ENCODE assay signal across 11 cellular contexts in genomic region chr2:141557329-141558098, GRCh38.
DNase-seq lines count a peak whose midpoint lies in the region; ATAC-seq and TF ChIP-seq lines count a peak whose summit lies in the region.
"Had no signal": no experiment of that assay in that cellular context is flagged by ENCODE, and none has a peak within 500 bp of the region (broad histone marks: within the 10 kb centered on the region; RNA-seq: fewer than 3 reads in every experiment).

No MANE protein-coding gene starts in this region.

- peaks cover 10% of the 10 kb centered on the region for H3K9me3 Mint-ChIP-seq in activated T-cell treated with anti-CD3 and anti-CD28 coated beads, Interleukin-2, amount 50 U/mL, for 24 hours

- no peak overlapping the region for H2AFZ ChIP-seq in OCI-LY3 (ENCODE audit: low read depth, low read length)

- H3K79me2 ChIP-seq in OCI-LY3 (ENCODE audit: low read length), result no peaks in the 10 kb centered on the region

- H3K9me3 ChIP-seq in BLaER1 treated with 17β-estradiol and CSF1 and Interleukin-3, amounts not matched to agents 10 nM and 100 nM (replicated peaks in 1 of 11), result no peaks in the 10 kb centered on the region
- H3K9me3 ChIP-seq in OCI-LY3 (ENCODE audit: insufficient read depth, low read length), result no peaks in the 10 kb centered on the region
- H3K9me3 ChIP-seq in effector memory CD4-positive, alpha-beta T cell (ENCODE audit: control insufficient read depth, low read length), result no peaks in the 10 kb centered on the region
- H3K9me3 ChIP-seq: SJSA1 had no signal

- TF ChIP-seq CTCF in OCI-LY3 (IDR thresholded peaks at IDR 0.05; ENCODE audit: low read depth, low read length) (no peak), fibroblast of mammary gland (conservative IDR thresholded peaks at IDR 0.05; ENCODE audit: control insufficient read depth, insufficient read depth, low read depth, low read length) (no peak)

- H3K9ac ChIP-seq in BLaER1 treated with 17β-estradiol and CSF1 and Interleukin-3, amounts not matched to agents 10 nM and 100 nM, result no peak overlapping the region
- H3K9ac ChIP-seq in OCI-LY3 (ENCODE audit: low read length), result no peak overlapping the region

- H3K27me3 ChIP-seq in BLaER1 treated with 17β-estradiol and CSF1 and Interleukin-3, amounts not matched to agents 10 nM and 100 nM, result no peaks in the 10 kb centered on the region
- H3K27me3 ChIP-seq in OCI-LY3 (ENCODE audit: low read depth, low read length), result peaks cover 8% of the 10 kb centered on the region
- H3K27me3 ChIP-seq in effector memory CD4-positive, alpha-beta T cell (replicated peaks; ENCODE audit: control insufficient read depth, insufficient read depth, low read length, poor library complexity, severe bottlenecking), result no peaks in the 10 kb centered on the region
- H3K27me3 ChIP-seq: cardiac muscle cell, SJSA1 had no signal

- no peak overlapping the region for H3K4me3 ChIP-seq in BLaER1 treated with 17β-estradiol and CSF1 and Interleukin-3, amounts not matched to agents 10 nM and 100 nM
- H3K4me3 ChIP-seq in OCI-LY3 (ENCODE audit: low read length), result no peak overlapping the region
- no peak overlapping the region for H3K4me3 ChIP-seq in fibroblast of mammary gland (ENCODE audit: control insufficient read depth, low read depth, low read length)
- no peak overlapping the region for H3K4me3 ChIP-seq in effector memory CD4-positive, alpha-beta T cell (ENCODE audit: insufficient read depth, low read depth, low read length, poor library complexity, severe bottlenecking)
- H3K4me3 ChIP-seq: cardiac muscle cell, SJSA1 had no signal

- no peaks in the 10 kb centered on the region for H3K27me3 Mint-ChIP-seq in activated T-cell treated with anti-CD3 and anti-CD28 coated beads, Interleukin-2, amount 50 U/mL, for 24 hours
- H3K27me3 Mint-ChIP-seq: naive thymus-derived CD8-positive, alpha-beta T cell had no signal

- H4K20me1 ChIP-seq in BLaER1 treated with 17β-estradiol and CSF1 and Interleukin-3, amounts not matched to agents 10 nM and 100 nM, result no peaks in the 10 kb centered on the region
- no peaks in the 10 kb centered on the region for H4K20me1 ChIP-seq in OCI-LY3 (ENCODE audit: insufficient read depth, low read length)

- peak; percentile 43 for ATAC-seq in HG02763 (IDR thresholded peaks at IDR 0.05; ENCODE audit: unreplicated experiment)
- ATAC-seq: naive thymus-derived CD8-positive, alpha-beta T cell had no signal

- H3K27ac ChIP-seq in BLaER1 treated with 17β-estradiol and CSF1 and Interleukin-3, amounts not matched to agents 10 nM and 100 nM, result peak overlapping the region in 8 of 11 experiments; percentile 7 to 48 (median 28); a peak in 9 of 22 replicates
- no peak overlapping the region for H3K27ac ChIP-seq in OCI-LY3 (ENCODE audit: low read length)
- H3K27ac ChIP-seq in effector memory CD4-positive, alpha-beta T cell (ENCODE audit: insufficient read depth, low read length, poor library complexity, severe bottlenecking), result no peak overlapping the region
- H3K27ac ChIP-seq: cardiac muscle cell, SJSA1 had no signal

- H3K4me2 ChIP-seq in BLaER1 treated with 17β-estradiol and CSF1 and Interleukin-3, amounts not matched to agents 10 nM and 100 nM, result peak overlapping the region; percentile 22 to 59 (median 37); a peak in 20 of 22 replicates
- H3K4me2 ChIP-seq in OCI-LY3 (ENCODE audit: low read length), result peak overlapping the region; percentile 32

- H3K36me3 ChIP-seq in BLaER1 treated with 17β-estradiol and CSF1 and Interleukin-3, amounts not matched to agents 10 nM and 100 nM, result no peaks in the 10 kb centered on the region
- H3K36me3 ChIP-seq in OCI-LY3 (replicated peaks; ENCODE audit: low read depth, low read length), result no peaks in the 10 kb centered on the region
- H3K36me3 ChIP-seq in effector memory CD4-positive, alpha-beta T cell (ENCODE audit: control insufficient read depth, insufficient read depth, low read length), result no peaks in the 10 kb centered on the region
- H3K36me3 ChIP-seq: cardiac muscle cell, SJSA1 had no signal

- DNase-seq in fibroblast of mammary gland (ENCODE audit: low read depth), result peak; percentile 91
- DNase-seq in effector memory CD4-positive, alpha-beta T cell, result no peak
- no peak for DNase-seq in activated T-cell treated with anti-CD3 and anti-CD28 coated beads, Interleukin-2, amount 50 U/mL, for 24 hours
- DNase-seq in NCI-H2171 treated with DMSO at 0.1 percent for 48 hours (lab: John Stamatoyannopoulos, UW), result no peak
- no peak for DNase-seq in activated naive CD4-positive, alpha-beta T cell (lab: John Stamatoyannopoulos, UW)
- DNase-seq: naive thymus-derived CD8-positive, alpha-beta T cell had no signal

- H3K4me1 Mint-ChIP-seq in activated T-cell treated with anti-CD3 and anti-CD28 coated beads, Interleukin-2, amount 50 U/mL, for 24 hours (ENCODE audit: low read depth), result no peaks in the 10 kb centered on the region
- H3K4me1 Mint-ChIP-seq: naive thymus-derived CD8-positive, alpha-beta T cell had no signal

- no peaks in the 10 kb centered on the region for H3K36me3 Mint-ChIP-seq in activated T-cell treated with anti-CD3 and anti-CD28 coated beads, Interleukin-2, amount 50 U/mL, for 24 hours (ENCODE audit: low read depth)
- H3K36me3 Mint-ChIP-seq: naive thymus-derived CD8-positive, alpha-beta T cell had no signal

- H3K27ac Mint-ChIP-seq in activated T-cell treated with anti-CD3 and anti-CD28 coated beads, Interleukin-2, amount 50 U/mL, for 24 hours, result no peak overlapping the region
- H3K27ac Mint-ChIP-seq: naive thymus-derived CD8-positive, alpha-beta T cell had no signal

- peaks cover 7 to 21% (median 17%) of the 10 kb centered on the region in 10 experiments; a peak in 15 of 20 replicates for H3K4me1 ChIP-seq in BLaER1 treated with 17β-estradiol and CSF1 and Interleukin-3, amounts not matched to agents 10 nM and 100 nM
- peaks cover 7% of the 10 kb centered on the region for H3K4me1 ChIP-seq in OCI-LY3 (ENCODE audit: low read length)
- no peaks in the 10 kb centered on the region for H3K4me1 ChIP-seq in effector memory CD4-positive, alpha-beta T cell (ENCODE audit: control insufficient read depth, insufficient read depth, low read length, poor library complexity, severe bottlenecking)

- H3K4me3 Mint-ChIP-seq in activated T-cell treated with anti-CD3 and anti-CD28 coated beads, Interleukin-2, amount 50 U/mL, for 24 hours, result no peak overlapping the region
- H3K4me3 Mint-ChIP-seq: naive thymus-derived CD8-positive, alpha-beta T cell had no signal

Comparison
In these comparisons a context has a peak if more than half of its experiments do, and no peak if none do; other contexts are left out.
1. H3K27ac ChIP-seq: peak in BLaER1 treated with 17β-estradiol and CSF1 and Interleukin-3, amounts not matched to agents 10 nM and 100 nM (8 of 11); none in OCI-LY3 (single experiment) and effector memory CD4-positive, alpha-beta T cell (single experiment).